Comparison of ENCODE assay signal across 23 cellular contexts in genomic region chr5:175684931-175685330, GRCh38. TPM values are rescaled to one million over a fixed set of nuclear protein-coding genes. Genes with fewer than 3 reads are reported as not detected.
"Had no signal": no experiment of that assay in that cellular context is flagged by ENCODE, and none has a peak within 500 bp of the region (broad histone marks: within the 10 kb centered on the region; RNA-seq: fewer than 3 reads in every experiment).

No MANE protein-coding gene starts in this region.

- H3K27me3 ChIP-seq: colonic mucosa, ovary had no signal

- H3K4me1 ChIP-seq: colonic mucosa had no signal

- ATAC-seq: activated T-helper 17 cell treated with anti-CD3 and anti-CD28 coated beads, Interleukin-2, amount 50 U/mL, for 72 hours; body of pancreas; left lobe of liver; sciatic nerve; SK-N-SH treated with all-trans-retinoic acid at 6 μM for 48 hours; stimulated activated effector memory CD8-positive, alpha-beta T cell treated with anti-CD3 and anti-CD28 coated beads, Interleukin-12 subunit alpha, Interleukin-12 subunit beta, amount 100 ng/mL, for 72 hours; T-cell had no signal

- H3K4me3 ChIP-seq: body of pancreas, colonic mucosa, ovary, smooth muscle cell had no signal

- H3K4me3 Mint-ChIP-seq: activated T-helper 17 cell treated with anti-CD3 and anti-CD28 coated beads, Interleukin-2, amount 50 U/mL, for 72 hours; endodermal cell; nephron progenitor cell; stimulated activated effector memory CD8-positive, alpha-beta T cell treated with anti-CD3 and anti-CD28 coated beads, Interleukin-12 subunit alpha, Interleukin-12 subunit beta, amount 100 ng/mL, for 72 hours; T-cell had no signal

- H3K9me3 ChIP-seq: body of pancreas, colonic mucosa, ovary had no signal

- H3K36me3 ChIP-seq: colonic mucosa, ovary had no signal

- H3K4me1 Mint-ChIP-seq: stimulated activated effector memory CD8-positive, alpha-beta T cell treated with anti-CD3 and anti-CD28 coated beads, Interleukin-12 subunit alpha, Interleukin-12 subunit beta, amount 100 ng/mL, for 72 hours had no signal

- H3K27ac ChIP-seq: body of pancreas, colonic mucosa, epithelial cell of prostate, ovary, VCaP had no signal

- H3K9me3 Mint-ChIP-seq: activated T-helper 17 cell treated with anti-CD3 and anti-CD28 coated beads, Interleukin-2, amount 50 U/mL, for 72 hours; nephron progenitor cell; stimulated activated effector memory CD8-positive, alpha-beta T cell treated with anti-CD3 and anti-CD28 coated beads, Interleukin-12 subunit alpha, Interleukin-12 subunit beta, amount 100 ng/mL, for 72 hours; T-cell had no signal

- DNase-seq: activated CD4-positive, alpha-beta T cell treated with anti-CD3 and anti-CD28 coated beads for 1 hour; activated CD4-positive, alpha-beta T cell treated with anti-CD3 and anti-CD28 coated beads, Interleukin-2, amount 50 U/mL, for 48 hours; activated naive CD4-positive, alpha-beta T cell; amniotic stem cell; body of pancreas; central memory CD4-positive, alpha-beta T cell; colonic mucosa; endodermal cell; foreskin melanocyte; midbrain; nephron progenitor cell; ovary; stimulated activated CD4-positive, alpha-beta T cell treated with anti-CD3 and anti-CD28 coated beads, Interleukin-4, amount 100 ng/mL, for 24 hours; T-cell had no signal

- H3K27me3 Mint-ChIP-seq: activated T-helper 17 cell treated with anti-CD3 and anti-CD28 coated beads, Interleukin-2, amount 50 U/mL, for 72 hours; T-cell had no signal

- H3K27ac Mint-ChIP-seq: activated T-helper 17 cell treated with anti-CD3 and anti-CD28 coated beads, Interleukin-2, amount 50 U/mL, for 72 hours; endodermal cell; nephron progenitor cell; stimulated activated effector memory CD8-positive, alpha-beta T cell treated with anti-CD3 and anti-CD28 coated beads, Interleukin-12 subunit alpha, Interleukin-12 subunit beta, amount 100 ng/mL, for 72 hours had no signal

RNA-seq across cellular contexts. Expression of gene HRH2, which starts 27.1 kb away (rescaled TPM):
- total RNA-seq: lung microvascular endothelial cell had no signal
